ENCODE assay signal across 24 cellular contexts in the genomic region with DNA sequence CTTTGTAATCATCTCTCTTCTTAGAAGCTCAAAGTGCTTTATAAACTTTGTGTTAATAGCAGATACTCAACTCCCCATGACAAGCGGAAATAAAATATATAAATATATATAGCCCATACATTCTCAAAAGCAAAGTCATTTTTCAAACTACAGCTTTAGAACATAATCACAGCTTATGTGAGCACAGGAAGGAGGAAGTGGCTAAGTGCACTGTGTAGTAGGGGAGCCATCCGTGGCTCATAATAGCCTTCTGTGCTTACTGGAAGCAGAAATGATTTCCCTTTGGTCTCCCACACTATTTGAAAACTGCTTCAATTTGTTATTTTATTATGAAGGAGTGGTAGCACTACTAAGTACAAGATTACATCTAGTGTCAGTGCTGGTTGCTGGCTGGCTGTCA.
"Had no signal": no experiment of that assay in that cellular context is flagged by ENCODE, and none has a peak within 500 bp of the region (broad histone marks: within the 10 kb centered on the region; RNA-seq: fewer than 3 reads in every experiment).

No MANE protein-coding gene starts in this region.

- H3K9me3 ChIP-seq: body of pancreas, thyroid gland had no signal

- H3K9ac ChIP-seq: parathyroid adenoma had no signal

- H3K4me1 Mint-ChIP-seq: activated naive CD4-positive, alpha-beta T cell treated with anti-CD3 and anti-CD28 coated beads, Interleukin-2, amount 50 U/mL, for 24 hours; memory B cell had no signal

- H3K27ac ChIP-seq: body of pancreas, cardiac muscle cell, epithelial cell of prostate, gastroesophageal sphincter, parathyroid adenoma, thyroid gland, WERI-Rb-1 had no signal

- H3K36me3 ChIP-seq: cardiac muscle cell, gastroesophageal sphincter, thyroid gland, WERI-Rb-1 had no signal

- H3K36me3 Mint-ChIP-seq: activated naive CD4-positive, alpha-beta T cell treated with anti-CD3 and anti-CD28 coated beads, Interleukin-2, amount 50 U/mL, for 24 hours; memory B cell had no signal

- H3K27me3 Mint-ChIP-seq: activated naive CD4-positive, alpha-beta T cell treated with anti-CD3 and anti-CD28 coated beads, Interleukin-2, amount 50 U/mL, for 24 hours; stimulated activated naive CD8-positive, alpha-beta T cell treated with anti-CD3 and anti-CD28 coated beads, Interleukin-15, Interleukin-2, amounts not matched to agents 100 ng/mL and 50 ng/mL, for 24 hours had no signal

- FAIRE-seq: TTC549 had no signal

- H3K4me3 ChIP-seq: body of pancreas, cardiac muscle cell, gastroesophageal sphincter, thyroid gland had no signal

- H3K4me3 Mint-ChIP-seq: activated CD8-positive, alpha-beta T cell treated with anti-CD3 and anti-CD28 coated beads, Interleukin-2, amount 10 ng/mL, durations not matched to agents 7 days and 5 days; activated naive CD4-positive, alpha-beta T cell treated with anti-CD3 and anti-CD28 coated beads, Interleukin-2, amount 50 U/mL, for 24 hours; activated T-helper 1 cell treated with anti-CD3 and anti-CD28 coated beads, Interleukin-12 subunit alpha, Interleukin-12 subunit beta, Interleukin-2, Interleukin-4 antibody, amounts not matched to agents 30 ng/mL and 10 ng/mL and 1 ng/mL, durations not matched to agents 14 hours and 24 hours and 36 hours; memory B cell; nephron; stimulated activated naive CD8-positive, alpha-beta T cell treated with anti-CD3 and anti-CD28 coated beads, Interleukin-15, Interleukin-2, amounts not matched to agents 100 ng/mL and 50 ng/mL, for 24 hours had no signal

- H3K4me1 ChIP-seq: body of pancreas, gastroesophageal sphincter, parathyroid adenoma, thyroid gland had no signal

- H3K79me2 ChIP-seq: parathyroid adenoma had no signal

- H2AFZ ChIP-seq: parathyroid adenoma had no signal

- H3K9me3 Mint-ChIP-seq: activated T-helper 1 cell treated with anti-CD3 and anti-CD28 coated beads, Interleukin-12 subunit alpha, Interleukin-12 subunit beta, Interleukin-2, Interleukin-4 antibody, amounts not matched to agents 30 ng/mL and 10 ng/mL and 1 ng/mL, durations not matched to agents 14 hours and 24 hours and 36 hours had no signal

- ATAC-seq: activated CD8-positive, alpha-beta T cell treated with anti-CD3 and anti-CD28 coated beads, Interleukin-2, amount 10 ng/mL, durations not matched to agents 7 days and 5 days; body of pancreas; gastroesophageal sphincter; right cardiac atrium had no signal

- DNase-seq: activated CD4-positive, alpha-beta T cell treated with anti-CD3 and anti-CD28 coated beads, Interleukin-2, amount 50 U/mL, for 1 hour; activated CD4-positive, CD25-positive, alpha-beta regulatory T cell treated with anti-CD3 and anti-CD28 coated beads, Interleukin-2, amount 50 U/mL, for 72 hours; activated CD8-positive, alpha-beta T cell treated with anti-CD3 and anti-CD28 coated beads, Interleukin-2, amount 10 ng/mL, durations not matched to agents 7 days and 5 days; activated gamma-delta T cell treated with Interleukin-2 at 50 U/mL for 16 hours; anterior cingulate cortex; body of pancreas; head of caudate nucleus; hypothalamus; nucleus accumbens; right cardiac atrium; stimulated activated CD4-positive, alpha-beta T cell treated with anti-CD3 and anti-CD28 coated beads, Interleukin-4, amount 100 ng/mL, for 4 hours; substantia nigra; thyroid gland; WERI-Rb-1 had no signal

- H3K27me3 ChIP-seq: body of pancreas, cardiac muscle cell, gastroesophageal sphincter, thyroid gland had no signal

- H3K27ac Mint-ChIP-seq: activated CD8-positive, alpha-beta T cell treated with anti-CD3 and anti-CD28 coated beads, Interleukin-2, amount 10 ng/mL, durations not matched to agents 7 days and 5 days; activated naive CD4-positive, alpha-beta T cell treated with anti-CD3 and anti-CD28 coated beads, Interleukin-2, amount 50 U/mL, for 24 hours; activated T-helper 1 cell treated with anti-CD3 and anti-CD28 coated beads, Interleukin-12 subunit alpha, Interleukin-12 subunit beta, Interleukin-2, Interleukin-4 antibody, amounts not matched to agents 30 ng/mL and 10 ng/mL and 1 ng/mL, durations not matched to agents 14 hours and 24 hours and 36 hours; memory B cell; nephron; stimulated activated naive CD8-positive, alpha-beta T cell treated with anti-CD3 and anti-CD28 coated beads, Interleukin-15, Interleukin-2, amounts not matched to agents 100 ng/mL and 50 ng/mL, for 24 hours had no signal
